8 cellular contexts compared by ENCODE assay signal in genomic region chr16:69330286-69331109, GRCh38. TPM values are rescaled to one million over a fixed set of nuclear protein-coding genes. Genes with fewer than 3 reads are reported as not detected.
DNase-seq lines count a peak whose midpoint lies in the region; ATAC-seq and TF ChIP-seq lines count a peak whose summit lies in the region.

TSS of gene PDF (minus strand) at chr16:69330588. CDS start at chr16:69330570, 18 bp downstream.

- H3K36me3 Mint-ChIP-seq in activated naive CD4-positive, alpha-beta T cell treated with anti-CD3 and anti-CD28 coated beads, Interleukin-2, amount 50 U/mL, for 72 hours: peaks cover 23 to 34% of the 10 kb centered on the region in 2 donors

- ATAC-seq in HG02610 (IDR thresholded peaks at IDR 0.05; ENCODE audit: unreplicated experiment): peak; percentile 97
- peak; percentile 96 to 98 for ATAC-seq in activated naive CD4-positive, alpha-beta T cell treated with anti-CD3 and anti-CD28 coated beads, Interleukin-2, amount 50 U/mL, for 72 hours

- H3K27ac ChIP-seq in temporal lobe (ENCODE audit: low read depth, low read length): peak within 1 kb of the TSS; percentile 79

- peak; percentile 9 for TF ChIP-seq CTCF in GM10266 (IDR thresholded peaks at IDR 0.05; ENCODE audit: control insufficient read depth, insufficient read depth, low read depth, missing control alignments)

- H3K9me3 Mint-ChIP-seq in activated naive CD4-positive, alpha-beta T cell treated with anti-CD3 and anti-CD28 coated beads, Interleukin-2, amount 50 U/mL, for 72 hours: no peaks in the 10 kb centered on the region

- H3K27ac Mint-ChIP-seq in activated naive CD4-positive, alpha-beta T cell treated with anti-CD3 and anti-CD28 coated beads, Interleukin-2, amount 50 U/mL, for 72 hours: peak within 1 kb of the TSS; percentile 89 to 90

- DNase-seq in GM10266 (ENCODE audit: extremely low spot score): peak; percentile 96
- peak; percentile 91 for DNase-seq in NCI-H1092 (lab: John Stamatoyannopoulos, UW)
- peak; percentile 68 for DNase-seq in SKM-1 (lab: John Stamatoyannopoulos, UW; ENCODE audit: unreplicated experiment)
- peak; percentile 79 to 89 for DNase-seq in activated naive CD4-positive, alpha-beta T cell treated with anti-CD3 and anti-CD28 coated beads, Interleukin-2, amount 50 U/mL, for 72 hours (ENCODE audit: low spot score in 2 of 2)
- no peak for DNase-seq in glomerular endothelial cell (ENCODE audit: extremely low read depth, low read depth, low spot score)
- DNase-seq in occipital lobe (lab: John Stamatoyannopoulos, UW): peak; percentile 90

RNA-seq across cellular contexts. Expression of gene PDF, which starts in this region (rescaled TPM):
- 10 to 100 TPM in 1 of 2 donors, 1 to 10 TPM in 1; 7.3 to 17.4 TPM for total RNA-seq in activated naive CD4-positive, alpha-beta T cell treated with anti-CD3 and anti-CD28 coated beads, Interleukin-2, amount 50 U/mL, for 72 hours
- total RNA-seq in glomerular endothelial cell (22.2 and 24.4 TPM in 2 replicates), occipital lobe (9.5 TPM), temporal lobe (9.3 TPM)
